8 cellular contexts compared by ENCODE assay signal in genomic region chr10:5977471-5978370, GRCh38. TPM values are rescaled to one million over a fixed set of nuclear protein-coding genes. Genes with fewer than 3 reads are reported as not detected.
DNase-seq lines count a peak whose midpoint lies in the region; ATAC-seq and TF ChIP-seq lines count a peak whose summit lies in the region.

Gene IL15RA, minus strand, starts transcription at chr10:5977543. Its CDS starts 51 bp downstream, at chr10:5977492.

- H3K9me3 Mint-ChIP-seq in CD8-positive, alpha-beta memory T cell = no peaks in the 10 kb centered on the region
- H3K9me3 Mint-ChIP-seq in activated naive CD8-positive, alpha-beta T cell treated with anti-CD3 and anti-CD28 coated beads for 36 hours = no peaks in the 10 kb centered on the region

- intact Hi-C loops in heart left ventricle (cut with DNase I) = loop anchor here in 1 of 10 donors (2.0 kb wide), 1 partner anchor 33 kb away; no protein-coding TSS in a partner anchor
- intact Hi-C loops in aorta (cut with DNase I) = loop anchor here (2.0 to 10.0 kb wide), 2 partner anchors 31 to 83 kb away; partner anchors contain the start of gene FBH1 (in 1 of the 2)

- no peaks in the 10 kb centered on the region for H3K27me3 ChIP-seq in CD8-positive, alpha-beta memory T cell (ENCODE audit: insufficient read depth, low read length, poor library complexity, severe bottlenecking)
- H3K27me3 ChIP-seq in heart left ventricle (no peaks in the 10 kb centered on the region), aorta (ENCODE audit: control insufficient read depth in 1 of 2, insufficient read depth in 2 of 2, low read length in 1 of 2) (no peaks in the 10 kb centered on the region)

- H3K4me1 ChIP-seq in CD8-positive, alpha-beta memory T cell (ENCODE audit: insufficient read depth, low read length) = peaks cover 16% of the 10 kb centered on the region
- H3K4me1 ChIP-seq in heart left ventricle (peaks cover 0 to 43% (median 7%) of the 10 kb centered on the region in 12 donors), aorta (ENCODE audit: control insufficient read depth in 1 of 2, insufficient read depth in 2 of 2, low read length in 2 of 2) (no peaks in the 10 kb centered on the region)

- peak; percentile 74 to 92 (median 80) for DNase-seq in CD8-positive, alpha-beta memory T cell
- DNase-seq in SW 1271 (lab: John Stamatoyannopoulos, UW) = peak; percentile 48 to 60
- DNase-seq in activated naive CD8-positive, alpha-beta T cell treated with anti-CD3 and anti-CD28 coated beads for 36 hours = peak; percentile 93
- DNase-seq in heart left ventricle = peak; percentile 71 to 89 (median 80)
- no peak for DNase-seq in pulmonary artery endothelial cell (ENCODE audit: low read depth, low spot score)
- DNase-seq in aorta = peak; percentile 90 to 94

- CTCF ChIA-PET in CD8-positive, alpha-beta memory T cell (lab: Charles Lee) = interaction anchor here (1.2 to 2.7 kb wide), 6 partner anchors 36 to 112 kb away, joined by 3 to 11 read pairs (median 4); no protein-coding TSS in a partner anchor

- peak within 1 kb of the TSS; percentile 86 for H3K4me3 ChIP-seq in CD8-positive, alpha-beta memory T cell (ENCODE audit: low read length)
- H3K4me3 ChIP-seq in heart left ventricle (peak within 1 kb of the TSS; percentile 78 to 99 (median 92)), aorta (ENCODE audit: low read length in 2 of 2) (peak within 1 kb of the TSS; percentile 81 to 84)

- peak within 1 kb of the TSS; percentile 91 to 98 (median 96) for H3K27ac Mint-ChIP-seq in CD8-positive, alpha-beta memory T cell
- peak within 1 kb of the TSS; percentile 98 for H3K27ac Mint-ChIP-seq in activated naive CD8-positive, alpha-beta T cell treated with anti-CD3 and anti-CD28 coated beads for 36 hours

- WGBS in heart left ventricle, 4 donors = 0 to 1% (median 0%) methylated on average over 21 to 83 of the region's 83 CpGs
- WGBS in aorta, 2 donors = 1% methylated on average over 64 to 83 of the region's 83 CpGs

- peaks cover 23 to 44% (median 39%) of the 10 kb centered on the region in 3 donors for H3K4me1 Mint-ChIP-seq in CD8-positive, alpha-beta memory T cell
- H3K4me1 Mint-ChIP-seq in activated naive CD8-positive, alpha-beta T cell treated with anti-CD3 and anti-CD28 coated beads for 36 hours = peaks cover 25% of the 10 kb centered on the region

- no peaks in the 10 kb centered on the region for H3K27me3 Mint-ChIP-seq in CD8-positive, alpha-beta memory T cell
- H3K27me3 Mint-ChIP-seq in activated naive CD8-positive, alpha-beta T cell treated with anti-CD3 and anti-CD28 coated beads for 36 hours = peaks cover 14% of the 10 kb centered on the region

- H3K4me3 Mint-ChIP-seq in CD8-positive, alpha-beta memory T cell = peak within 1 kb of the TSS; percentile 96 to 99 (median 98)
- peak within 1 kb of the TSS; percentile 96 for H3K4me3 Mint-ChIP-seq in activated naive CD8-positive, alpha-beta T cell treated with anti-CD3 and anti-CD28 coated beads for 36 hours

- H3K36me3 ChIP-seq in CD8-positive, alpha-beta memory T cell (ENCODE audit: insufficient read depth, low read length) = no peaks in the 10 kb centered on the region
- H3K36me3 ChIP-seq in heart left ventricle (no peaks in the 10 kb centered on the region), aorta (ENCODE audit: control insufficient read depth in 1 of 2, insufficient read depth in 2 of 2, low read length in 1 of 2) (no peaks in the 10 kb centered on the region)

- peaks cover 0 to 9% (median 0%) of the 10 kb centered on the region in 3 donors for H3K36me3 Mint-ChIP-seq in CD8-positive, alpha-beta memory T cell
- peaks cover 12% of the 10 kb centered on the region for H3K36me3 Mint-ChIP-seq in activated naive CD8-positive, alpha-beta T cell treated with anti-CD3 and anti-CD28 coated beads for 36 hours

- H3K9me3 ChIP-seq in CD8-positive, alpha-beta memory T cell (ENCODE audit: low read length) = no peaks in the 10 kb centered on the region
- H3K9me3 ChIP-seq in heart left ventricle (no peaks in the 10 kb centered on the region), aorta (ENCODE audit: control insufficient read depth, low read length) (no peaks in the 10 kb centered on the region)

- TF ChIP-seq CTCF in heart left ventricle (IDR thresholded peaks at IDR 0.05) = peak in 6 of 12 donors; percentile 4 to 38 (median 26)

- ATAC-seq in GM19438 (IDR thresholded peaks at IDR 0.05; ENCODE audit: low read depth, unreplicated experiment) = peak; percentile 63
- ATAC-seq in HG03565 (IDR thresholded peaks at IDR 0.05; ENCODE audit: unreplicated experiment) = peak; percentile 45
- ATAC-seq in heart left ventricle = peak; percentile 33 to 86 (median 84)
- peak; percentile 83 for ATAC-seq in aorta (ENCODE audit: low FRiP score)

- peak in 1 of 2 donors; percentile 59 for TF ChIP-seq POLR2A in heart left ventricle (IDR thresholded peaks at IDR 0.05)

- POLR2A ChIA-PET in CD8-positive, alpha-beta memory T cell (lab: Charles Lee) = interaction anchor here (0.6 to 2.2 kb wide), 3 partner anchors 88 to 580 kb away, joined by 6 to 7 read pairs (median 6); partner anchors contain the start of genes ANKRD16 and FBH1

- H3K27ac ChIP-seq in CD8-positive, alpha-beta memory T cell (ENCODE audit: low read depth, low read length) = peak within 1 kb of the TSS; percentile 89
- H3K27ac ChIP-seq in heart left ventricle (peak within 1 kb of the TSS; percentile 90 to 97 (median 96)), aorta (ENCODE audit: low read depth in 1 of 2, low read length in 2 of 2) (peak within 1 kb of the TSS; percentile 34 to 40)

RNA-seq across cellular contexts. Expression of gene IL15RA, which starts in this region (rescaled TPM):
- 10 to 100 TPM; 30.1 to 33.5 TPM for total RNA-seq in CD8-positive, alpha-beta memory T cell
- 19.8 TPM for polyA plus RNA-seq in CD8-positive, alpha-beta memory T cell
- total RNA-seq in activated naive CD8-positive, alpha-beta T cell treated with anti-CD3 and anti-CD28 coated beads for 36 hours = 10 to 100 TPM; 27.8 to 30.0 TPM
- total RNA-seq in heart left ventricle (10 to 100 TPM in 4 of 9 donors, 1 to 10 TPM in 5; 2.2 to 41.1 (median 6.0) TPM), pulmonary artery endothelial cell (14.5 and 16.7 TPM in 2 replicates), aorta (10 to 100 TPM; 19.0 to 21.2 TPM)
- polyA plus RNA-seq in heart left ventricle (10 to 100 TPM in 1 of 2 donors, 1 to 10 TPM in 1; 6.6 to 13.4 TPM), aorta (10 to 100 TPM in 1 of 2 donors, 1 to 10 TPM in 1; 6.0 to 23.9 TPM)

Comparison
In these comparisons a context has a peak if more than half of its experiments do, and no peak if none do; other contexts are left out.
1. H3K27ac ChIP-seq: peak in every context shown above with its lines; median percentile 96 in heart left ventricle; 89 in CD8-positive, alpha-beta memory T cell; 37 in aorta.